Comparison of ENCODE assay signal across 23 cellular contexts in genomic region chr5:67152400-67152799, GRCh38. TPM values are rescaled to one million over a fixed set of nuclear protein-coding genes. Genes with fewer than 3 reads are reported as not detected.
"Had no signal": no experiment of that assay in that cellular context is flagged by ENCODE, and none has a peak within 500 bp of the region (broad histone marks: within the 10 kb centered on the region; RNA-seq: fewer than 3 reads in every experiment).

No MANE protein-coding gene starts in this region.

- DNase-seq: colonic mucosa; cortex of kidney; effector CD8-positive, alpha-beta T cell; effector memory CD8-positive, alpha-beta T cell; endodermal cell; erythroblast; esophagus squamous epithelium; foreskin fibroblast; glutamatergic neuron; heart right ventricle; hippocampal formation; left cardiac atrium; left lung; left ventricle myocardium superior; lower lobe of right lung; mesendoderm; midbrain had no signal

- ATAC-seq: effector memory CD8-positive, alpha-beta T cell; esophagus mucosa; gastroesophageal sphincter; heart right ventricle; left cardiac atrium; left lung; left ventricle myocardium superior; lower lobe of right lung had no signal

RNA-seq across cellular contexts. Expression of gene CD180, which starts 44.2 kb away (rescaled TPM):
- total RNA-seq: chondrocyte, dermis microvascular lymphatic vessel endothelial cell, endodermal cell, glomerular endothelial cell had no signal
- polyA plus RNA-seq: keratinocyte had no signal
